In genomic region chr14:68671899-68672298, GRCh38 we compare ENCODE assay signal across 20 cellular contexts.
DNase-seq lines count a peak whose midpoint lies in the region; ATAC-seq and TF ChIP-seq lines count a peak whose summit lies in the region.
"Had no signal": no experiment of that assay in that cellular context is flagged by ENCODE, and none has a peak within 500 bp of the region (broad histone marks: within the 10 kb centered on the region; RNA-seq: fewer than 3 reads in every experiment).

No MANE protein-coding gene starts in this region.

- peak; percentile 0 for DNase-seq in activated naive CD4-positive, alpha-beta T cell treated with anti-CD3 and anti-CD28 coated beads, Interleukin-2, amount 10 ng/mL, durations not matched to agents 7 days and 5 days
- no peak for DNase-seq in activated naive CD4-positive, alpha-beta T cell (lab: John Stamatoyannopoulos, UW)
- DNase-seq in right atrium auricular region (ENCODE audit: low spot score), result no peak
- no peak for DNase-seq in gastrocnemius medialis
- no peak for DNase-seq in uterus
- DNase-seq in NCI-H345 treated with DMSO at 0.1 percent for 48 hours (lab: John Stamatoyannopoulos, UW; ENCODE audit: unreplicated experiment), result no peak
- DNase-seq in NCI-H2227 treated with DMSO at 0.1 percent for 48 hours (lab: John Stamatoyannopoulos, UW), result no peak
- DNase-seq in activated T-cell treated with anti-CD3 and anti-CD28 coated beads, Interleukin-2, amount 50 U/mL, for 72 hours, result no peak
- DNase-seq: 8988T; activated CD4-positive, alpha-beta memory T cell treated with anti-CD3 and anti-CD28 coated beads, Interleukin-2, amount 10 ng/mL, durations not matched to agents 7 days and 5 days; activated T-cell treated with anti-CD3 and anti-CD28 coated beads, Interleukin-2, amount 50 U/mL, for 24 hours; C1 segment of cervical spinal cord; effector memory CD8-positive, alpha-beta T cell; GF-D8; left colon; NCI-H1417; NK-92 treated with Interleukin-12 subunit alpha and Interleukin-12 subunit beta, amount 100 ng/mL, for 24 hours; substantia nigra; T-cell had no signal

- H3K36me3 ChIP-seq in right atrium auricular region (no peaks in the 10 kb centered on the region), gastrocnemius medialis (no peaks in the 10 kb centered on the region), uterus (no peaks in the 10 kb centered on the region)

- peaks cover 3 to 52% of the 10 kb centered on the region in 2 donors for H3K4me1 ChIP-seq in right atrium auricular region
- H3K4me1 ChIP-seq in gastrocnemius medialis, result peaks cover 38 to 42% of the 10 kb centered on the region in 2 donors
- H3K4me1 ChIP-seq in uterus, result peaks cover 6 to 17% of the 10 kb centered on the region in 2 donors

- H3K27me3 Mint-ChIP-seq in activated naive CD4-positive, alpha-beta T cell treated with anti-CD3 and anti-CD28 coated beads, Interleukin-2, amount 10 ng/mL, durations not matched to agents 7 days and 5 days, result no peaks in the 10 kb centered on the region
- H3K27me3 Mint-ChIP-seq in activated T-cell treated with anti-CD3 and anti-CD28 coated beads, Interleukin-2, amount 50 U/mL, for 72 hours (ENCODE audit: low read depth), result no peaks in the 10 kb centered on the region
- H3K27me3 Mint-ChIP-seq: activated CD4-positive, alpha-beta memory T cell treated with anti-CD3 and anti-CD28 coated beads, Interleukin-2, amount 10 ng/mL, durations not matched to agents 7 days and 5 days; activated T-cell treated with anti-CD3 and anti-CD28 coated beads, Interleukin-2, amount 50 U/mL, for 24 hours; effector memory CD8-positive, alpha-beta T cell; T-cell had no signal

- no peaks in the 10 kb centered on the region for H3K9me3 Mint-ChIP-seq in activated naive CD4-positive, alpha-beta T cell treated with anti-CD3 and anti-CD28 coated beads, Interleukin-2, amount 10 ng/mL, durations not matched to agents 7 days and 5 days
- peaks cover 0 to 1% of the 10 kb centered on the region in 2 donors for H3K9me3 Mint-ChIP-seq in activated T-cell treated with anti-CD3 and anti-CD28 coated beads, Interleukin-2, amount 50 U/mL, for 72 hours
- H3K9me3 Mint-ChIP-seq: activated CD4-positive, alpha-beta memory T cell treated with anti-CD3 and anti-CD28 coated beads, Interleukin-2, amount 10 ng/mL, durations not matched to agents 7 days and 5 days; activated T-cell treated with anti-CD3 and anti-CD28 coated beads, Interleukin-2, amount 50 U/mL, for 24 hours; effector memory CD8-positive, alpha-beta T cell; T-cell had no signal

- no peak for TF ChIP-seq POLR2A in gastrocnemius medialis (IDR thresholded peaks at IDR 0.05)
- no peak for TF ChIP-seq POLR2A in uterus (IDR thresholded peaks at IDR 0.05)

- CTCF ChIA-PET in activated naive CD4-positive, alpha-beta T cell treated with anti-CD3 and anti-CD28 coated beads, Interleukin-2, amount 10 ng/mL, durations not matched to agents 7 days and 5 days (lab: Charles Lee), result no interaction called here

- no peak overlapping the region for H3K4me3 Mint-ChIP-seq in activated naive CD4-positive, alpha-beta T cell treated with anti-CD3 and anti-CD28 coated beads, Interleukin-2, amount 10 ng/mL, durations not matched to agents 7 days and 5 days
- H3K4me3 Mint-ChIP-seq in activated T-cell treated with anti-CD3 and anti-CD28 coated beads, Interleukin-2, amount 50 U/mL, for 72 hours, result no peak overlapping the region
- H3K4me3 Mint-ChIP-seq: activated CD4-positive, alpha-beta memory T cell treated with anti-CD3 and anti-CD28 coated beads, Interleukin-2, amount 10 ng/mL, durations not matched to agents 7 days and 5 days; activated T-cell treated with anti-CD3 and anti-CD28 coated beads, Interleukin-2, amount 50 U/mL, for 24 hours; effector memory CD8-positive, alpha-beta T cell; T-cell had no signal

- H3K4me3 ChIP-seq in right atrium auricular region (no peak overlapping the region), gastrocnemius medialis (no peak overlapping the region), uterus (no peak overlapping the region)

- no peak overlapping the region for H3K27ac Mint-ChIP-seq in activated naive CD4-positive, alpha-beta T cell treated with anti-CD3 and anti-CD28 coated beads, Interleukin-2, amount 10 ng/mL, durations not matched to agents 7 days and 5 days
- H3K27ac Mint-ChIP-seq in activated T-cell treated with anti-CD3 and anti-CD28 coated beads, Interleukin-2, amount 50 U/mL, for 72 hours, result no peak overlapping the region
- H3K27ac Mint-ChIP-seq: activated CD4-positive, alpha-beta memory T cell treated with anti-CD3 and anti-CD28 coated beads, Interleukin-2, amount 10 ng/mL, durations not matched to agents 7 days and 5 days; activated T-cell treated with anti-CD3 and anti-CD28 coated beads, Interleukin-2, amount 50 U/mL, for 24 hours had no signal

- peak in 1 of 2 donors; percentile 36 for ATAC-seq in gastrocnemius medialis
- ATAC-seq in activated T-cell treated with anti-CD3 and anti-CD28 coated beads, Interleukin-2, amount 50 U/mL, for 72 hours (replicated peaks in 1 of 2), result no peak
- ATAC-seq: effector memory CD8-positive, alpha-beta T cell; left colon; T-cell had no signal

- no peaks in the 10 kb centered on the region for H3K36me3 Mint-ChIP-seq in activated naive CD4-positive, alpha-beta T cell treated with anti-CD3 and anti-CD28 coated beads, Interleukin-2, amount 10 ng/mL, durations not matched to agents 7 days and 5 days
- peaks cover 0 to 1% of the 10 kb centered on the region in 2 donors for H3K36me3 Mint-ChIP-seq in activated T-cell treated with anti-CD3 and anti-CD28 coated beads, Interleukin-2, amount 50 U/mL, for 72 hours (ENCODE audit: insufficient read depth in 2 of 2)
- H3K36me3 Mint-ChIP-seq: T-cell had no signal

- H3K27me3 ChIP-seq in right atrium auricular region, result no peaks in the 10 kb centered on the region
- no peaks in the 10 kb centered on the region for H3K27me3 ChIP-seq in gastrocnemius medialis
- no peaks in the 10 kb centered on the region for H3K27me3 ChIP-seq in uterus

- in situ Hi-C loops in gastrocnemius medialis (cut with MboI; ENCODE audit: low sequenced_read_pairs in 4 of 4), result no loop called here

- TF ChIP-seq CTCF in right atrium auricular region (IDR thresholded peaks at IDR 0.05) (no peak), gastrocnemius medialis (IDR thresholded peaks at IDR 0.05 in 4 of 5, conservative IDR thresholded peaks at IDR 0.05 in 1 of 5) (no peak), uterus (IDR thresholded peaks at IDR 0.05) (no peak)

- intact Hi-C loops in gastrocnemius medialis (cut with DNase I; ENCODE audit: low total_unique reads), result loop anchor here (1.0 to 10.0 kb wide), 2 partner anchors 46 to 727 kb away; no protein-coding TSS in a partner anchor
- intact Hi-C loops in uterus (cut with DNase I; ENCODE audit: low total_unique reads), result no loop called here

- H3K9me3 ChIP-seq in right atrium auricular region (no peaks in the 10 kb centered on the region), gastrocnemius medialis (no peaks in the 10 kb centered on the region), uterus (no peaks in the 10 kb centered on the region)

- H3K27ac ChIP-seq in right atrium auricular region (peak overlapping the region; percentile 70 to 80), gastrocnemius medialis (peak overlapping the region; percentile 55 to 64 (median 59)), uterus (peak overlapping the region; percentile 88 to 94)
- H3K27ac ChIP-seq: parathyroid adenoma had no signal

- no peaks in the 10 kb centered on the region for H3K4me1 Mint-ChIP-seq in activated naive CD4-positive, alpha-beta T cell treated with anti-CD3 and anti-CD28 coated beads, Interleukin-2, amount 10 ng/mL, durations not matched to agents 7 days and 5 days
- no peaks in the 10 kb centered on the region for H3K4me1 Mint-ChIP-seq in activated T-cell treated with anti-CD3 and anti-CD28 coated beads, Interleukin-2, amount 50 U/mL, for 72 hours (ENCODE audit: low read depth)
- H3K4me1 Mint-ChIP-seq: activated CD4-positive, alpha-beta memory T cell treated with anti-CD3 and anti-CD28 coated beads, Interleukin-2, amount 10 ng/mL, durations not matched to agents 7 days and 5 days had no signal
